13 cellular contexts compared by ENCODE assay signal in genomic region chr18:46283895-46284295, GRCh38.
A peak's percentile ranks its signal among the peaks of the same experiment; 100 is the strongest.
DNase-seq lines count a peak whose midpoint lies in the region; ATAC-seq, FAIRE-seq and TF ChIP-seq lines count a peak whose summit lies in the region.
"Had no signal": no experiment of that assay in that cellular context is flagged by ENCODE, and none has a peak within 500 bp of the region (broad histone marks: within the 10 kb centered on the region; RNA-seq: fewer than 3 reads in every experiment).

No MANE protein-coding gene starts in this region.

- TF ChIP-seq POLR2A in A549 (IDR thresholded peaks at IDR 0.05; ENCODE audit: low read length) (no peak), HCT116 (IDR thresholded peaks at IDR 0.05; ENCODE audit: borderline replicate concordance, extremely low read depth, insufficient read depth, insufficient read length) (no peak), K562 (conservative IDR thresholded peaks at IDR 0.05) (no peak)

- no peak for FAIRE-seq in A549 (lab: Jason Lieb, UNC)
- no peak for FAIRE-seq in K562 (lab: Jason Lieb, UNC)
- FAIRE-seq: endometrium, frontal cortex had no signal

- RAD21 ChIA-PET in HCT116 (lab: Charles Lee; ENCODE audit: low non-redundant PET in 1 of 2, low total read pairs in 2 of 2, uncharacterized antibody in 2 of 2, unreplicated experiment in 2 of 2), result no interaction called here

- H3K27ac ChIP-seq in A549 (no peak overlapping the region), HCT116 (ENCODE audit: low read depth, low read length) (no peak overlapping the region), K562 (ENCODE audit: extremely low read depth, low read depth, low read length) (no peak overlapping the region)

- in situ Hi-C loops in K562 (cut with MboI), result loop anchor here (10.0 to 25.0 kb wide), 2 partner anchors 203 to 371 kb away; partner anchors contain the start of gene LOXHD1
- in situ Hi-C loops in G401 (cut with HindIII; ENCODE audit: low sequenced_read_pairs), result no loop called here

- CTCF ChIA-PET in A549 (lab: Yijun Ruan, JAX), result interaction anchor here (0.6 to 6.2 kb wide), 2 partner anchors 80 to 375 kb away, joined by 3 to 109 read pairs; partner anchors contain the start of gene LOXHD1
- CTCF ChIA-PET in HCT116 (lab: Charles Lee), result no interaction called here
- CTCF ChIA-PET in K562 (lab: Yijun Ruan, JAX; ENCODE audit: low intra/inter-chr PET ratio), result no interaction called here

- TF ChIP-seq CTCF in A549 (IDR thresholded peaks at IDR 0.05), result no peak
- no peak for TF ChIP-seq CTCF in HCT116 (IDR thresholded peaks at IDR 0.05 in 2 of 3, conservative IDR thresholded peaks at IDR 0.05 in 1 of 3; ENCODE audit: borderline replicate concordance in 1 of 3, insufficient read depth in 1 of 3, low read depth in 2 of 3, low read length in 2 of 3)
- no peak for TF ChIP-seq CTCF in K562 (IDR thresholded peaks at IDR 0.05 in 2 of 3, conservative IDR thresholded peaks at IDR 0.05 in 1 of 3; ENCODE audit: insufficient read depth in 2 of 3, low read depth in 1 of 3, low read length in 3 of 3)

- no peaks in the 10 kb centered on the region for H3K9me2 ChIP-seq in HCT116 (ENCODE audit: insufficient read depth)

- DNase-seq in A549 (ENCODE audit: low read depth in 1 of 2, low spot score in 1 of 2) (no peak), HCT116 (ENCODE audit: low read depth, low spot score) (no peak), NCI-H524 (lab: John Stamatoyannopoulos, UW) (peak; percentile 72 to 89), K562 (ENCODE audit: extremely low read depth in 1 of 4, low spot score in 3 of 4) (no peak), HT-29 (ENCODE audit: low spot score) (no peak), globus pallidus (ENCODE audit: low spot score) (no peak), G401 (ENCODE audit: low spot score) (no peak)
- DNase-seq: mammary epithelial cell, NCI-H1694 treated with DMSO at 0.1 percent for 48 hours, right cardiac atrium had no signal

- POLR2A ChIA-PET in A549 (lab: Yijun Ruan, JAX), result no interaction called here
- POLR2A ChIA-PET in HCT116 (lab: Charles Lee), result no interaction called here
- POLR2A ChIA-PET in K562 (lab: Yijun Ruan, JAX), result no interaction called here

- intact Hi-C loops in HCT116 (cut with micrococcal nuclease) (no loop called here), K562 (cut with micrococcal nuclease) (loop anchor here (5.0 kb wide), 1 partner anchor 108 kb away; no protein-coding TSS in a partner anchor)

- H3K4me2 ChIP-seq in A549 (no peak overlapping the region), HCT116 (ENCODE audit: low read length) (no peak overlapping the region), K562 (ENCODE audit: insufficient read depth, low read length) (no peak overlapping the region)

- no TSS peak for BruUV-seq in HCT116 (replicated peaks; lab: Mats Ljungman, UMichigan)
- BruUV-seq in K562 (replicated peaks; lab: Mats Ljungman, UMichigan), result no TSS peak

- H3K27me3 ChIP-seq in HCT116 (ENCODE audit: insufficient read depth, low read length) (no peaks in the 10 kb centered on the region), K562 (ENCODE audit: control insufficient read depth in 2 of 2, insufficient read depth in 2 of 2, low read length in 2 of 2) (peaks cover 5 to 10% of the 10 kb centered on the region in 2 experiments; a peak in 3 of 5 replicates)

- ATAC-seq in A549 (no peak), HCT116 (no peak), K562 (peak; percentile 54), GM21529 (IDR thresholded peaks at IDR 0.05; ENCODE audit: unreplicated experiment) (no peak)
- ATAC-seq: right cardiac atrium had no signal

- H3K4me3 ChIP-seq in A549 (no peak overlapping the region), HCT116 (replicated peaks in 1 of 2; ENCODE audit: low read depth in 1 of 2, low read length in 2 of 2) (no peak overlapping the region), K562 (no peak overlapping the region)

- no peak overlapping the region for H3K9ac ChIP-seq in HCT116 (ENCODE audit: low read length)
- H3K9ac ChIP-seq in K562 (ENCODE audit: insufficient read depth in 1 of 2, low read depth in 2 of 2, low read length in 2 of 2), result no peak overlapping the region

- no peak for TF ChIP-seq EP300 in A549 (IDR thresholded peaks at IDR 0.05)
- no peak for TF ChIP-seq EP300 in K562 (IDR thresholded peaks at IDR 0.05; ENCODE audit: low read length)

- H3K4me1 ChIP-seq in A549 (no peaks in the 10 kb centered on the region), HCT116 (ENCODE audit: control insufficient read depth in 1 of 2, insufficient read depth in 2 of 2, low read length in 2 of 2) (no peaks in the 10 kb centered on the region), K562 (replicated peaks in 1 of 2; ENCODE audit: control insufficient read depth in 2 of 2, insufficient read depth in 2 of 2, low read length in 2 of 2) (peaks cover 0 to 8% of the 10 kb centered on the region in 2 experiments; a peak in 1 of 5 replicates)

- WGBS in A549 (ENCODE audit: missing lambda C conversion rate), result 39% methylated on average over 2 of the region's 4 CpGs
- WGBS in K562 (ENCODE audit: insufficient coverage, low coverage, missing lambda C conversion rate), result 7% methylated on average over 3 of the region's 4 CpGs

- H3K9me3 ChIP-seq in A549, result no peaks in the 10 kb centered on the region
- H3K9me3 ChIP-seq in HCT116 (ENCODE audit: control insufficient read depth in 1 of 2, insufficient read depth in 1 of 2, low read depth in 1 of 2, low read length in 2 of 2), result no peaks in the 10 kb centered on the region
- H3K9me3 ChIP-seq in K562 (replicated peaks; ENCODE audit: control insufficient read depth, insufficient read depth, low read depth, low read length), result no peaks in the 10 kb centered on the region

- TF ChIP-seq RAD21 in A549 (conservative IDR thresholded peaks at IDR 0.05 in 1 of 2, IDR thresholded peaks at IDR 0.05 in 1 of 2) (no peak), HCT116 (IDR thresholded peaks at IDR 0.05; ENCODE audit: low read depth) (no peak), K562 (CRISPR knock-in tag; conservative IDR thresholded peaks at IDR 0.05 in 1 of 2, IDR thresholded peaks at IDR 0.05 in 1 of 2) (no peak)

- H2AFZ ChIP-seq in HCT116 (ENCODE audit: low read depth, low read length, poor library complexity, severe bottlenecking) (no peak overlapping the region), K562 (ENCODE audit: low read depth, low read length) (no peak overlapping the region)

- no peaks in the 10 kb centered on the region for H3K9me1 ChIP-seq in K562 (ENCODE audit: control insufficient read depth, insufficient read depth, low read length)

- H3K36me3 ChIP-seq in HCT116 (ENCODE audit: control insufficient read depth in 1 of 2, insufficient read depth in 2 of 2, low read length in 2 of 2), result no peaks in the 10 kb centered on the region
- H3K36me3 ChIP-seq in K562 (ENCODE audit: control insufficient read depth, insufficient read depth, low read length), result no peaks in the 10 kb centered on the region

- H3K79me2 ChIP-seq in HCT116 (ENCODE audit: insufficient read depth, low read length), result no peaks in the 10 kb centered on the region
- no peaks in the 10 kb centered on the region for H3K79me2 ChIP-seq in K562 (ENCODE audit: control insufficient read depth, insufficient read depth, low read length)

- no peaks in the 10 kb centered on the region for H4K20me1 ChIP-seq in HCT116 (ENCODE audit: insufficient read depth)
- peaks cover 5% of the 10 kb centered on the region for H4K20me1 ChIP-seq in K562 (replicated peaks; ENCODE audit: control insufficient read depth, insufficient read depth, low read length)

TF ChIP-seq in A549, 52 proteins besides CTCF, POLR2A, EP300 and RAD21 (continues in another document):
- TF ChIP-seq, protein P1, sequence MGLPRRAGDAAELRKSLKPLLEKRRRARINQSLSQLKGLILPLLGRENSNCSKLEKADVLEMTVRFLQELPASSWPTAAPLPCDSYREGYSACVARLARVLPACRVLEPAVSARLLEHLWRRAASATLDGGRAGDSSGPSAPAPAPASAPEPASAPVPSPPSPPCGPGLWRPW (IDR thresholded peaks at IDR 0.05), result no peak

TF ChIP-seq in K562, 482 proteins besides CTCF, POLR2A, EP300 and RAD21 (continues in another document):
- TF ChIP-seq SETDB1 (IDR thresholded peaks at IDR 0.05; ENCODE audit: low read length), result no peak
- no peak for TF ChIP-seq RFX1 (IDR thresholded peaks at IDR 0.05)
- TF ChIP-seq BMI1 (IDR thresholded peaks at IDR 0.05; ENCODE audit: low read length), result no peak
- no peak for TF ChIP-seq CAMTA2 (CRISPR knock-in tag; conservative IDR thresholded peaks at IDR 0.05)
- no peak for TF ChIP-seq CGGBP1 (CRISPR knock-in tag; IDR thresholded peaks at IDR 0.05)
- TF ChIP-seq BRF2 (IDR thresholded peaks at IDR 0.05; ENCODE audit: borderline replicate concordance, insufficient read depth, insufficient read length), result no peak
- no peak for TF ChIP-seq ZNF707 (CRISPR knock-in tag; conservative IDR thresholded peaks at IDR 0.05)
- TF ChIP-seq, protein P2, sequence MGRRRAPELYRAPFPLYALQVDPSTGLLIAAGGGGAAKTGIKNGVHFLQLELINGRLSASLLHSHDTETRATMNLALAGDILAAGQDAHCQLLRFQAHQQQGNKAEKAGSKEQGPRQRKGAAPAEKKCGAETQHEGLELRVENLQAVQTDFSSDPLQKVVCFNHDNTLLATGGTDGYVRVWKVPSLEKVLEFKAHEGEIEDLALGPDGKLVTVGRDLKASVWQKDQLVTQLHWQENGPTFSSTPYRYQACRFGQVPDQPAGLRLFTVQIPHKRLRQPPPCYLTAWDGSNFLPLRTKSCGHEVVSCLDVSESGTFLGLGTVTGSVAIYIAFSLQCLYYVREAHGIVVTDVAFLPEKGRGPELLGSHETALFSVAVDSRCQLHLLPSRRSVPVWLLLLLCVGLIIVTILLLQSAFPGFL (CRISPR knock-in tag; IDR thresholded peaks at IDR 0.05), result no peak
- no peak for TF ChIP-seq ZNF175 (CRISPR knock-in tag; IDR thresholded peaks at IDR 0.05; ENCODE audit: low read depth)
- TF ChIP-seq ARNT (IDR thresholded peaks at IDR 0.05), result no peak
- no peak for TF ChIP-seq KLF1 (tag; IDR thresholded peaks at IDR 0.05)

Comparison
In these comparisons a context has a peak if more than half of its experiments do, and no peak if none do; other contexts are left out.
1. DNase-seq: peak in NCI-H524 (2 of 2); none in A549 (0 of 2), HCT116 (single experiment), K562 (0 of 4), HT-29 (single experiment), globus pallidus (single experiment) and G401 (single experiment).
2. Of the 35 proteins assayed by ChIP-seq in both K562 and A549: peak only in K562: none; only in A549: REST; in both: none; in neither: 34.